In genomic region chr13:105207586-105208293, GRCh38 we compare ENCODE assay signal across 17 cellular contexts.
"Had no signal": no experiment of that assay in that cellular context is flagged by ENCODE, and none has a peak within 500 bp of the region (broad histone marks: within the 10 kb centered on the region; RNA-seq: fewer than 3 reads in every experiment).

No MANE protein-coding gene starts in this region.

- H3K4me3 ChIP-seq: dorsolateral prefrontal cortex, esophagus squamous epithelium, lower lobe of right lung, tibial artery, vagina had no signal

- H3K36me3 ChIP-seq: esophagus squamous epithelium, lower lobe of right lung, tibial artery, vagina had no signal

- H3K27ac Mint-ChIP-seq: activated B cell treated with CpG ODN at 0.5 μM for 24 hours; activated CD4-positive, alpha-beta T cell treated with anti-CD3 and anti-CD28 coated beads, Interleukin-2, amount 10 ng/mL, durations not matched to agents 24 days and 14 days; activated naive CD8-positive, alpha-beta T cell treated with anti-CD3 and anti-CD28 coated beads, Interleukin-2, amount 50 U/mL, for 24 hours; activated T-helper 1 cell treated with anti-CD3 and anti-CD28 coated beads, Interleukin-12 subunit alpha, Interleukin-12 subunit beta, Interleukin-2, Interleukin-4 antibody, amounts not matched to agents 30 ng/mL and 10 ng/mL and 1 ng/mL, durations not matched to agents 14 hours and 24 hours and 36 hours; brain; stimulated activated memory B cell treated with anti-CD40 and anti-IgM and Interleukin-4, amounts not matched to agents 10 μg/mL and 1 μg/mL and 100 μg/mL, for 72 hours had no signal

- H3K27me3 Mint-ChIP-seq: activated B cell treated with CpG ODN at 0.5 μM for 24 hours; activated CD4-positive, alpha-beta T cell treated with anti-CD3 and anti-CD28 coated beads, Interleukin-2, amount 10 ng/mL, durations not matched to agents 24 days and 14 days; brain; naive B cell; stimulated activated memory B cell treated with anti-CD40 and anti-IgM and Interleukin-4, amounts not matched to agents 10 μg/mL and 1 μg/mL and 100 μg/mL, for 72 hours had no signal

- H3K27me3 ChIP-seq: dorsolateral prefrontal cortex, esophagus squamous epithelium, tibial artery, vagina had no signal

- DNase-seq: activated B cell treated with CpG ODN at 0.5 μM for 24 hours; activated CD4-positive, alpha-beta T cell treated with anti-CD3 and anti-CD28 coated beads, Interleukin-2, amount 10 ng/mL, durations not matched to agents 24 days and 14 days; activated naive CD4-positive, alpha-beta T cell; activated naive CD8-positive, alpha-beta T cell treated with anti-CD3 and anti-CD28 coated beads, Interleukin-2, amount 50 U/mL, for 24 hours; dorsolateral prefrontal cortex; esophagus squamous epithelium; hippocampal formation; lower lobe of right lung; naive B cell; posterior cingulate gyrus; right cardiac atrium; stimulated activated CD4-positive, alpha-beta T cell treated with anti-CD3 and anti-CD28 coated beads, Interleukin-1b, Interleukin-23, amount 100 ng/mL, for 48 hours; tibial artery had no signal

- H3K4me3 Mint-ChIP-seq: activated B cell treated with CpG ODN at 0.5 μM for 24 hours; activated CD4-positive, alpha-beta T cell treated with anti-CD3 and anti-CD28 coated beads, Interleukin-2, amount 10 ng/mL, durations not matched to agents 24 days and 14 days; activated naive CD8-positive, alpha-beta T cell treated with anti-CD3 and anti-CD28 coated beads, Interleukin-2, amount 50 U/mL, for 24 hours; activated T-helper 1 cell treated with anti-CD3 and anti-CD28 coated beads, Interleukin-12 subunit alpha, Interleukin-12 subunit beta, Interleukin-2, Interleukin-4 antibody, amounts not matched to agents 30 ng/mL and 10 ng/mL and 1 ng/mL, durations not matched to agents 14 hours and 24 hours and 36 hours; brain; naive B cell; stimulated activated memory B cell treated with anti-CD40 and anti-IgM and Interleukin-4, amounts not matched to agents 10 μg/mL and 1 μg/mL and 100 μg/mL, for 72 hours had no signal

- H3K4me1 ChIP-seq: esophagus squamous epithelium, lower lobe of right lung, tibial artery, vagina had no signal

- H3K36me3 Mint-ChIP-seq: brain; naive B cell; stimulated activated memory B cell treated with anti-CD40 and anti-IgM and Interleukin-4, amounts not matched to agents 10 μg/mL and 1 μg/mL and 100 μg/mL, for 72 hours had no signal

- H3K27ac ChIP-seq: dorsolateral prefrontal cortex, esophagus squamous epithelium, lower lobe of right lung, tibial artery, vagina had no signal

- ATAC-seq: activated naive CD8-positive, alpha-beta T cell treated with anti-CD3 and anti-CD28 coated beads, Interleukin-2, amount 50 U/mL, for 24 hours; lower lobe of right lung; right cardiac atrium; stimulated activated memory B cell treated with anti-CD40 and anti-IgM and Interleukin-4, amounts not matched to agents 10 μg/mL and 1 μg/mL and 100 μg/mL, for 72 hours had no signal

- H3K9me3 Mint-ChIP-seq: activated B cell treated with CpG ODN at 0.5 μM for 24 hours; activated CD4-positive, alpha-beta T cell treated with anti-CD3 and anti-CD28 coated beads, Interleukin-2, amount 10 ng/mL, durations not matched to agents 24 days and 14 days; activated naive CD8-positive, alpha-beta T cell treated with anti-CD3 and anti-CD28 coated beads, Interleukin-2, amount 50 U/mL, for 24 hours; activated T-helper 1 cell treated with anti-CD3 and anti-CD28 coated beads, Interleukin-12 subunit alpha, Interleukin-12 subunit beta, Interleukin-2, Interleukin-4 antibody, amounts not matched to agents 30 ng/mL and 10 ng/mL and 1 ng/mL, durations not matched to agents 14 hours and 24 hours and 36 hours; stimulated activated memory B cell treated with anti-CD40 and anti-IgM and Interleukin-4, amounts not matched to agents 10 μg/mL and 1 μg/mL and 100 μg/mL, for 72 hours had no signal

- H3K4me1 Mint-ChIP-seq: activated B cell treated with CpG ODN at 0.5 μM for 24 hours; activated CD4-positive, alpha-beta T cell treated with anti-CD3 and anti-CD28 coated beads, Interleukin-2, amount 10 ng/mL, durations not matched to agents 24 days and 14 days; activated naive CD8-positive, alpha-beta T cell treated with anti-CD3 and anti-CD28 coated beads, Interleukin-2, amount 50 U/mL, for 24 hours; brain; stimulated activated memory B cell treated with anti-CD40 and anti-IgM and Interleukin-4, amounts not matched to agents 10 μg/mL and 1 μg/mL and 100 μg/mL, for 72 hours had no signal

- H3K9me3 ChIP-seq: esophagus squamous epithelium, lower lobe of right lung, tibial artery, vagina had no signal
